In the genomic region with DNA sequence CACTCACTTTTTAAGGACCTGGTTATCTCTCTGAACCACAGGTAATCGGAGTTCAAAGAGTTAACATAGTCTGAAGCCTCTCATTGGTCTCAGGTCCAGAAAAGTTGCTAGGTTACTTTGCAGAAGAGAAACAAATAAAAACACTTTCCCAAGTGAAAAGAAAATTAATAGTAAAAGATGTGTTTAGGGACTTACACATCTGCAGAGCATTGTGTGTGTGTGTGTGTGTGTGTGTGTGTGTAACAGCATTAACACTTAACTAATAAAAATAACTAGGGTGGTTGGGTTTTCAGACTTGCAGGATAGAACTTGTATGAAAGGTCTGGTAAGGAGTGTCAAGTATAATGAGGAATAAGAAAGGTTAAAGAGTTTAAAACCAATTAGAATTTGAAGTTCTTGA, we compare ENCODE assay signal across 17 cellular contexts. TPM values are rescaled to one million over a fixed set of nuclear protein-coding genes. Genes with fewer than 3 reads are reported as not detected.
A peak's percentile ranks its signal among the peaks of the same experiment; 100 is the strongest.
DNase-seq lines count a peak whose midpoint lies in the region; ATAC-seq and TF ChIP-seq lines count a peak whose summit lies in the region.
"Had no signal": no experiment of that assay in that cellular context is flagged by ENCODE, and none has a peak within 500 bp of the region (broad histone marks: within the 10 kb centered on the region; RNA-seq: fewer than 3 reads in every experiment).

No MANE protein-coding gene starts in this region.

- CTCF ChIA-PET in AG04449 (lab: Yijun Ruan, JAX) (interaction anchor here (1.0 to 12.4 kb wide), 4 partner anchors 9 to 126 kb away, joined by 4 to 95 read pairs (median 20); no protein-coding TSS in a partner anchor), Caco-2 (lab: Charles Lee) (interaction anchor here (1.6 kb wide), 1 partner anchor 70 kb away, joined by 9 read pairs; no protein-coding TSS in a partner anchor)

- H4K20me1 ChIP-seq in osteoblast (ENCODE audit: insufficient read depth, low read length) = no peaks in the 10 kb centered on the region

- peak overlapping the region; percentile 26 for H3K27ac ChIP-seq in osteoblast (ENCODE audit: low read depth, low read length)

- intact Hi-C loops in Caco-2 (cut with micrococcal nuclease; ENCODE audit: unreplicated experiment) = no loop called here

- H3K36me3 ChIP-seq in osteoblast (ENCODE audit: insufficient read depth, low read length) (no peaks in the 10 kb centered on the region), Caco-2 (ENCODE audit: control insufficient read depth, insufficient read depth, low read length) (no peaks in the 10 kb centered on the region)
- H3K36me3 ChIP-seq: tibial nerve had no signal

- H3K27me3 Mint-ChIP-seq in Caco-2 (ENCODE audit: insufficient read depth, unreplicated experiment) = peaks cover 3% of the 10 kb centered on the region

- peak overlapping the region; percentile 62 for H3K4me3 ChIP-seq in AG04449 (ENCODE audit: low read depth, low read length)
- H3K4me3 ChIP-seq in fibroblast of villous mesenchyme (ENCODE audit: low read depth, low read length) = peak overlapping the region; percentile 74
- H3K4me3 ChIP-seq in osteoblast (ENCODE audit: insufficient read depth, low read length) = no peak overlapping the region
- no peak overlapping the region for H3K4me3 ChIP-seq in Caco-2 (ENCODE audit: low read depth, low read length)

- H3K79me2 ChIP-seq in osteoblast (ENCODE audit: insufficient read depth, low read length) = no peaks in the 10 kb centered on the region

- peaks cover 11% of the 10 kb centered on the region for H3K9me3 Mint-ChIP-seq in Caco-2 (ENCODE audit: unreplicated experiment)
- H3K9me3 Mint-ChIP-seq: activated naive CD4-positive, alpha-beta T cell treated with anti-CD3 and anti-CD28 coated beads, Interleukin-2, amount 10 ng/mL, durations not matched to agents 7 days and 5 days had no signal

- H3K4me1 Mint-ChIP-seq in Caco-2 (ENCODE audit: low read depth, unreplicated experiment) = peaks cover 8% of the 10 kb centered on the region
- H3K4me1 Mint-ChIP-seq: activated naive CD4-positive, alpha-beta T cell treated with anti-CD3 and anti-CD28 coated beads, Interleukin-2, amount 10 ng/mL, durations not matched to agents 7 days and 5 days had no signal

- H3K9me3 ChIP-seq in osteoblast (ENCODE audit: low read depth, low read length) = no peaks in the 10 kb centered on the region
- no peaks in the 10 kb centered on the region; the same call in 1 of the 2 replicates for H3K9me3 ChIP-seq in Caco-2
- H3K9me3 ChIP-seq: tibial nerve had no signal

- POLR2A ChIA-PET in AG04449 (lab: Yijun Ruan, JAX) (interaction anchor here (0.9 to 1.2 kb wide), 2 partner anchors 29 to 64 kb away, joined by 3 read pairs; no protein-coding TSS in a partner anchor), Caco-2 (lab: Charles Lee) (no interaction called here)

- H3K27ac Mint-ChIP-seq in Caco-2 (ENCODE audit: unreplicated experiment) = no peak overlapping the region
- H3K27ac Mint-ChIP-seq: activated naive CD4-positive, alpha-beta T cell treated with anti-CD3 and anti-CD28 coated beads, Interleukin-2, amount 10 ng/mL, durations not matched to agents 7 days and 5 days had no signal

- H3K4me1 ChIP-seq in osteoblast (ENCODE audit: insufficient read depth, low read length) (peaks cover 22% of the 10 kb centered on the region), Caco-2 (peaks cover 4% of the 10 kb centered on the region; the same call in 1 of the 2 replicates)

- H3K36me3 Mint-ChIP-seq in Caco-2 (ENCODE audit: insufficient read depth, unreplicated experiment) = no peaks in the 10 kb centered on the region
- H3K36me3 Mint-ChIP-seq: activated naive CD4-positive, alpha-beta T cell treated with anti-CD3 and anti-CD28 coated beads, Interleukin-2, amount 10 ng/mL, durations not matched to agents 7 days and 5 days had no signal

- no TSS peak for BruUV-seq in Caco-2 (replicated peaks; lab: Mats Ljungman, UMichigan)

- TF ChIP-seq CTCF in AG04449 (IDR thresholded peaks at IDR 0.05; ENCODE audit: insufficient read depth, low read length, missing control alignments) (no peak), fibroblast of villous mesenchyme (IDR thresholded peaks at IDR 0.05; ENCODE audit: insufficient read depth, low read depth, low read length) (no peak), osteoblast (IDR thresholded peaks at IDR 0.05; ENCODE audit: extremely low read depth, low read depth, low read length) (no peak), Caco-2 (IDR thresholded peaks at IDR 0.05; ENCODE audit: insufficient read depth in 1 of 2, low read depth in 1 of 2, low read length in 1 of 2, severe bottlenecking in 1 of 2, unreplicated experiment in 1 of 2) (no peak)

- ATAC-seq in esophagus mucosa = no peak
- ATAC-seq in HG02938 (IDR thresholded peaks at IDR 0.05; ENCODE audit: unreplicated experiment) = no peak

- H2AFZ ChIP-seq in osteoblast (ENCODE audit: low read length) = no peak overlapping the region

- DNase-seq in AG04449 (ENCODE audit: low read depth, low spot score) = no peak
- DNase-seq in M059J (ENCODE audit: low read depth) = peak; percentile 40
- peak; percentile 49 for DNase-seq in fibroblast of villous mesenchyme (ENCODE audit: low read depth)
- DNase-seq in osteoblast (ENCODE audit: insufficient read length, low spot score, missing footprints) = no peak
- no peak for DNase-seq in NCI-H2227 (lab: John Stamatoyannopoulos, UW; ENCODE audit: unreplicated experiment)
- no peak for DNase-seq in Caco-2
- DNase-seq: activated CD4-positive, alpha-beta T cell treated with anti-CD3 and anti-CD28 coated beads, Interleukin-2, amount 50 U/mL, for 4 hours; activated naive CD4-positive, alpha-beta T cell treated with anti-CD3 and anti-CD28 coated beads, Interleukin-2, amount 10 ng/mL, durations not matched to agents 7 days and 5 days; effector CD8-positive, alpha-beta T cell; KBM-7; midbrain; NCI-H1092; NCI-H774 had no signal

- H3K27me3 ChIP-seq in osteoblast (ENCODE audit: insufficient read depth, low read length) = no peaks in the 10 kb centered on the region
- H3K27me3 ChIP-seq in Caco-2 (replicated peaks; ENCODE audit: control insufficient read depth, insufficient read depth, low read length) = no peaks in the 10 kb centered on the region
- H3K27me3 ChIP-seq: tibial nerve had no signal

- peak overlapping the region; percentile 72 for H3K4me2 ChIP-seq in osteoblast (ENCODE audit: insufficient read depth, low read length)

- H3K4me3 Mint-ChIP-seq in Caco-2 (ENCODE audit: unreplicated experiment) = no peak overlapping the region
- H3K4me3 Mint-ChIP-seq: activated naive CD4-positive, alpha-beta T cell treated with anti-CD3 and anti-CD28 coated beads, Interleukin-2, amount 10 ng/mL, durations not matched to agents 7 days and 5 days had no signal

RNA-seq across cellular contexts. Expression of gene MASP1, which starts 1.0 kb away (rescaled TPM):
- 1.2 and 3.3 TPM in 2 replicates for total RNA-seq in M059J (2014; rRNA removed; shearing (Covaris generic))
- total RNA-seq in fibroblast of villous mesenchyme (198 and 209 TPM in 2 replicates), osteoblast (1.2 and 1.4 TPM in 2 replicates), esophagus mucosa (1.6 TPM), Caco-2 (2022) (not detected in 2 replicates)
- total RNA-seq: A673 had no signal

Comparison
In these comparisons a context has a peak if more than half of its experiments do, and no peak if none do; other contexts are left out.
1. DNase-seq: peak in M059J (single experiment) and fibroblast of villous mesenchyme (single experiment); none in AG04449 (single experiment), osteoblast (single experiment), NCI-H2227 (single experiment) and Caco-2 (0 of 2).
2. H3K4me3 ChIP-seq: peak in AG04449 (single experiment) and fibroblast of villous mesenchyme (single experiment); none in osteoblast (single experiment) and Caco-2 (single experiment).
3. RNA of gene MASP1, which starts 1.0 kb away (total RNA-seq): 198 to 209 TPM in fibroblast of villous mesenchyme; 1.2 to 3.3 TPM in M059J, 1.6 TPM in esophagus mucosa (single experiment), 1.2 to 1.4 TPM in osteoblast and not detected in Caco-2; every median in the first group is over 10 times any median in the second.